ENCODE assay signal across 22 cellular contexts in genomic region chr11:39236916-39237315, GRCh38.
A peak's percentile ranks its signal among the peaks of the same experiment; 100 is the strongest.
DNase-seq lines count a peak whose midpoint lies in the region; ATAC-seq, FAIRE-seq and TF ChIP-seq lines count a peak whose summit lies in the region.
"Had no signal": no experiment of that assay in that cellular context is flagged by ENCODE, and none has a peak within 500 bp of the region (broad histone marks: within the 10 kb centered on the region; RNA-seq: fewer than 3 reads in every experiment).

No MANE protein-coding gene starts in this region.

- no peak overlapping the region for H3K4me3 Mint-ChIP-seq in endodermal cell
- H3K4me3 Mint-ChIP-seq: CD4-positive, alpha-beta memory T cell; H9 had no signal

- DNase-seq in ELR (ENCODE audit: low read depth) (peak; percentile 67), LHCN-M2 (ENCODE audit: low read depth) (peak; percentile 1), bronchial epithelial cell (ENCODE audit: low read depth) (peak; percentile 20), renal cortical epithelial cell (ENCODE audit: low read depth) (peak; percentile 7), esophagus squamous epithelium (lab: John Stamatoyannopoulos, UW) (no peak), SHP77 treated with DMSO at 0.1 percent for 48 hours (lab: John Stamatoyannopoulos, UW) (no peak), endodermal cell (no peak)
- DNase-seq: CD4-positive, alpha-beta memory T cell; DMS79 treated with DMSO at 0.1 percent for 48 hours; GDM1; H9; IMR-90; Karpas-422; NCI-H1105 treated with DMSO at 0.1 percent for 48 hours; NCI-H1694 treated with DMSO at 0.1 percent for 48 hours; NCI-H345; NCI-H526 treated with DMSO at 0.1 percent for 48 hours; T-helper 1 cell had no signal

- H3K36me3 ChIP-seq in bronchial epithelial cell (ENCODE audit: control insufficient read depth, insufficient read depth, low read length): no peaks in the 10 kb centered on the region
- no peaks in the 10 kb centered on the region for H3K36me3 ChIP-seq in esophagus squamous epithelium
- H3K36me3 ChIP-seq in endodermal cell (ENCODE audit: control insufficient read depth, insufficient read depth, low read length): no peaks in the 10 kb centered on the region

- ATAC-seq in GM19395 (IDR thresholded peaks at IDR 0.05; ENCODE audit: unreplicated experiment): no peak
- ATAC-seq: GM12878, Right ventricle myocardium inferior had no signal

- H3K9me3 ChIP-seq in esophagus squamous epithelium (peaks cover 0 to 4% (median 0%) of the 10 kb centered on the region in 3 donors), endodermal cell (ENCODE audit: control insufficient read depth, low read length) (no peaks in the 10 kb centered on the region)

- H3K4me3 ChIP-seq in bronchial epithelial cell (ENCODE audit: low read depth, low read length) (no peak overlapping the region), esophagus squamous epithelium (no peak overlapping the region), endodermal cell (ENCODE audit: low read length) (no peak overlapping the region)
- H3K4me3 ChIP-seq: GM12878, SK-N-MC had no signal

- H3K4me1 ChIP-seq in esophagus squamous epithelium: no peaks in the 10 kb centered on the region
- no peaks in the 10 kb centered on the region for H3K4me1 ChIP-seq in endodermal cell (ENCODE audit: control insufficient read depth, insufficient read depth, low read length)

- WGBS in esophagus squamous epithelium, 2 donors: 12 to 21% methylated on average over 1 of the region's 1 CpG
- 100% methylated on average over 1 of the region's 1 CpG; no CpG with 5 or more reads in 1 of the 2 experiments for WGBS in endodermal cell (ENCODE audit: insufficient coverage in 1 of 2, insufficient read length in 1 of 2), 2 experiments

- intact Hi-C loops in esophagus squamous epithelium (cut with DNase I): no loop called here

- H3K27me3 ChIP-seq in bronchial epithelial cell (ENCODE audit: control insufficient read depth, insufficient read depth, low read length) (no peaks in the 10 kb centered on the region), esophagus squamous epithelium (no peaks in the 10 kb centered on the region), endodermal cell (ENCODE audit: control insufficient read depth, insufficient read depth, low read length, poor library complexity, severe bottlenecking) (no peaks in the 10 kb centered on the region)

- H3K9me3 Mint-ChIP-seq in endodermal cell: peaks cover 6% of the 10 kb centered on the region

- no peaks in the 10 kb centered on the region for H3K4me1 Mint-ChIP-seq in endodermal cell
- H3K4me1 Mint-ChIP-seq: CD4-positive, alpha-beta memory T cell; H9 had no signal

- H3K27ac ChIP-seq in esophagus squamous epithelium (no peak overlapping the region), endodermal cell (ENCODE audit: low read depth, low read length) (no peak overlapping the region)
- H3K27ac ChIP-seq: SK-N-MC had no signal

- no peak overlapping the region for H3K27ac Mint-ChIP-seq in endodermal cell
- H3K27ac Mint-ChIP-seq: CD4-positive, alpha-beta memory T cell; H9 had no signal

- H3K27me3 Mint-ChIP-seq in endodermal cell (ENCODE audit: insufficient read depth): no peaks in the 10 kb centered on the region
- H3K27me3 Mint-ChIP-seq: CD4-positive, alpha-beta memory T cell had no signal

- H3K36me3 Mint-ChIP-seq in endodermal cell (ENCODE audit: low read depth): no peaks in the 10 kb centered on the region
- H3K36me3 Mint-ChIP-seq: CD4-positive, alpha-beta memory T cell had no signal

- FAIRE-seq in bronchial epithelial cell (lab: Jason Lieb, UNC): no peak
- FAIRE-seq: GM12878 had no signal

- TF ChIP-seq POLR2A in esophagus squamous epithelium (IDR thresholded peaks at IDR 0.05): no peak

- TF ChIP-seq CTCF in bronchial epithelial cell (IDR thresholded peaks at IDR 0.05; ENCODE audit: insufficient read depth, low read length, severe bottlenecking): no peak
- TF ChIP-seq CTCF in esophagus squamous epithelium (IDR thresholded peaks at IDR 0.05): no peak
- no peak for TF ChIP-seq CTCF in endodermal cell (conservative IDR thresholded peaks at IDR 0.05)

- no peak overlapping the region for H3K9ac ChIP-seq in endodermal cell (ENCODE audit: extremely low read depth, low read length, poor library complexity, severe bottlenecking)

Comparison
In these comparisons a context has a peak if more than half of its experiments do, and no peak if none do; other contexts are left out.
1. DNase-seq: peak in ELR (single experiment), LHCN-M2 (single experiment), bronchial epithelial cell (single experiment) and renal cortical epithelial cell (single experiment); none in esophagus squamous epithelium (single experiment), SHP77 treated with DMSO at 0.1 percent for 48 hours (single experiment) and endodermal cell (single experiment).